Comparison of ENCODE assay signal across 22 cellular contexts in the genomic region with DNA sequence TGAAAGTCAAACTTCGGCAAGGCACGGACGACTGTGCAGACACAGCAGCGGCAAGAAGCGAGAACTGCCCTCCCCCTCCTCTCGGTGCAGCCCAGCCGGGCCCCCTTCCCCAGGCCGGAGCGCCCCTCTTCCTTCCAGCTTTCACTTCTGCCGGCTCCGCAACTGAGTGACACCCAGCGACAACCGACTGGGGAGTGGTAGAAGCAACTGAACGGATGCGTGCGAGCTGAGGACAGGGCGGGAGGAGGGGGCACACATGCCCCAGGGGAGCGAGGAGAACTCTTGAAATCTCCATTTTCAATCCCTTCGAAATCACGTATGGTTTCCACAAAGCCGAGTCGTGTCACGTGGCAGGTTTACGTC.
DNase-seq lines count a peak whose midpoint lies in the region; ATAC-seq and TF ChIP-seq lines count a peak whose summit lies in the region.
"Had no signal": no experiment of that assay in that cellular context is flagged by ENCODE, and none has a peak within 500 bp of the region (broad histone marks: within the 10 kb centered on the region; RNA-seq: fewer than 3 reads in every experiment).

No MANE protein-coding gene starts in this region.

- H3K27ac Mint-ChIP-seq in CD4-positive, alpha-beta T cell = peak overlapping the region; percentile 49
- H3K27ac Mint-ChIP-seq in activated CD8-positive, alpha-beta T cell treated with anti-CD3 and anti-CD28 coated beads for 36 hours = peak overlapping the region; percentile 38
- H3K27ac Mint-ChIP-seq in naive thymus-derived CD4-positive, alpha-beta T cell = peak overlapping the region in 5 of 9 donors; percentile 14 to 82 (median 24)
- no peak overlapping the region for H3K27ac Mint-ChIP-seq in glutamatergic neuron (ENCODE audit: unreplicated experiment)

- no peaks in the 10 kb centered on the region for H3K27me3 ChIP-seq in A673 (replicated peaks; ENCODE audit: insufficient read depth, low read depth, low read length, poor library complexity)
- H3K27me3 ChIP-seq in CD4-positive, alpha-beta T cell (ENCODE audit: control insufficient read depth, insufficient read depth, low read length) = no peaks in the 10 kb centered on the region
- H3K27me3 ChIP-seq in naive thymus-derived CD4-positive, alpha-beta T cell (ENCODE audit: control insufficient read depth in 2 of 2, insufficient read depth in 2 of 2, low read length in 2 of 2) = no peaks in the 10 kb centered on the region
- H3K27me3 ChIP-seq: ascending aorta, right lobe of liver had no signal

- H3K27ac ChIP-seq in A673 (ENCODE audit: low read depth, low read length, poor library complexity, severe bottlenecking) = no peak overlapping the region
- no peak overlapping the region for H3K27ac ChIP-seq in CD4-positive, alpha-beta T cell (ENCODE audit: low read depth, low read length)
- H3K27ac ChIP-seq in naive thymus-derived CD4-positive, alpha-beta T cell (ENCODE audit: low read depth, low read length) = no peak overlapping the region
- H3K27ac ChIP-seq: ascending aorta, KMS-11, parathyroid adenoma, right lobe of liver had no signal

- H3K9me3 ChIP-seq in A673 (ENCODE audit: low read depth, low read length, poor library complexity, severe bottlenecking) = no peaks in the 10 kb centered on the region
- H3K9me3 ChIP-seq in CD4-positive, alpha-beta T cell (ENCODE audit: control insufficient read depth, low read length) = no peaks in the 10 kb centered on the region
- no peaks in the 10 kb centered on the region for H3K9me3 ChIP-seq in naive thymus-derived CD4-positive, alpha-beta T cell (ENCODE audit: control insufficient read depth in 2 of 3, low read length in 3 of 3)
- H3K9me3 ChIP-seq: ascending aorta, right lobe of liver had no signal

- no peak for TF ChIP-seq CTCF in A673 (conservative IDR thresholded peaks at IDR 0.05; ENCODE audit: low read depth, low read length)
- TF ChIP-seq CTCF in CD4-positive, alpha-beta T cell (IDR thresholded peaks at IDR 0.05) = no peak
- TF ChIP-seq CTCF in activated CD8-positive, alpha-beta T cell treated with anti-CD3 and anti-CD28 coated beads for 36 hours (IDR thresholded peaks at IDR 0.05) = no peak
- no peak for TF ChIP-seq CTCF in glutamatergic neuron (IDR thresholded peaks at IDR 0.05; ENCODE audit: partially characterized antibody, unreplicated experiment)

- CTCF ChIA-PET in A673 (lab: Charles Lee) = no interaction called here
- CTCF ChIA-PET in CD4-positive, alpha-beta T cell (lab: Charles Lee) = no interaction called here
- CTCF ChIA-PET in activated CD8-positive, alpha-beta T cell treated with anti-CD3 and anti-CD28 coated beads for 36 hours (lab: Charles Lee) = interaction anchor here (1.1 kb wide), 1 partner anchor 9 kb away, joined by 5 read pairs; no protein-coding TSS in a partner anchor
- CTCF ChIA-PET in naive thymus-derived CD4-positive, alpha-beta T cell (lab: Charles Lee) = no interaction called here

- POLR2A ChIA-PET in A673 (lab: Charles Lee; ENCODE audit: low non-redundant PET) = no interaction called here
- POLR2A ChIA-PET in CD4-positive, alpha-beta T cell (lab: Charles Lee) = no interaction called here
- POLR2A ChIA-PET in activated CD8-positive, alpha-beta T cell treated with anti-CD3 and anti-CD28 coated beads for 36 hours (lab: Charles Lee) = interaction anchor here (1.0 kb wide), 1 partner anchor 9 kb away, joined by 3 read pairs; no protein-coding TSS in a partner anchor
- POLR2A ChIA-PET in naive thymus-derived CD4-positive, alpha-beta T cell (lab: Charles Lee) = no interaction called here

- H3K9me3 Mint-ChIP-seq in CD4-positive, alpha-beta T cell = no peaks in the 10 kb centered on the region
- H3K9me3 Mint-ChIP-seq in activated CD8-positive, alpha-beta T cell treated with anti-CD3 and anti-CD28 coated beads for 36 hours = no peaks in the 10 kb centered on the region
- no peaks in the 10 kb centered on the region for H3K9me3 Mint-ChIP-seq in naive thymus-derived CD4-positive, alpha-beta T cell
- peaks cover 5% of the 10 kb centered on the region for H3K9me3 Mint-ChIP-seq in glutamatergic neuron (ENCODE audit: unreplicated experiment)

- intact Hi-C loops in A673 (cut with micrococcal nuclease; ENCODE audit: unreplicated experiment) = no loop called here
- intact Hi-C loops in CD4-positive, alpha-beta T cell (cut with DNase I, micrococcal nuclease) = no loop called here
- intact Hi-C loops in activated CD8-positive, alpha-beta T cell treated with anti-CD3 and anti-CD28 coated beads for 36 hours (cut with micrococcal nuclease) = no loop called here
- intact Hi-C loops in naive thymus-derived CD4-positive, alpha-beta T cell (cut with micrococcal nuclease) = no loop called here

- TSS peak; percentile 53 for BruUV-seq in A673 (replicated peaks; lab: Mats Ljungman, UMichigan)

- no peak for DNase-seq in A673 (ENCODE audit: low spot score)
- peak in 1 of 10 experiments; percentile 25 for DNase-seq in CD4-positive, alpha-beta T cell
- DNase-seq in activated CD8-positive, alpha-beta T cell treated with anti-CD3 and anti-CD28 coated beads for 36 hours = no peak
- DNase-seq in naive thymus-derived CD4-positive, alpha-beta T cell = no peak
- DNase-seq in NCI-H748 (lab: John Stamatoyannopoulos, UW; ENCODE audit: unreplicated experiment) = no peak
- no peak for DNase-seq in glutamatergic neuron
- no peak for DNase-seq in DMS53 (lab: John Stamatoyannopoulos, UW)
- DNase-seq: activated CD4-positive, alpha-beta T cell treated with anti-CD3 and anti-CD28 coated beads for 4 hours; activated naive CD4-positive, alpha-beta T cell treated with anti-CD3 and anti-CD28 coated beads, Interleukin-2, amount 50 U/mL, for 16 hours; central memory CD4-positive, alpha-beta T cell; HCEC 1CT; NCI-H1092; NCI-H2029; NCI-H226; NCI-H82; OCI-M1; SHP77 treated with DMSO at 0.1 percent for 48 hours; substantia nigra had no signal

- no peak overlapping the region for H3K4me3 ChIP-seq in A673 (ENCODE audit: low read depth, low read length, poor library complexity, severe bottlenecking)
- no peak overlapping the region for H3K4me3 ChIP-seq in naive thymus-derived CD4-positive, alpha-beta T cell (ENCODE audit: low read length)
- H3K4me3 ChIP-seq: ascending aorta, right lobe of liver had no signal

- no peak for ATAC-seq in CD4-positive, alpha-beta T cell (ENCODE audit: poor library complexity)
- no peak for ATAC-seq in activated CD8-positive, alpha-beta T cell treated with anti-CD3 and anti-CD28 coated beads for 36 hours
- ATAC-seq in naive thymus-derived CD4-positive, alpha-beta T cell = no peak

- H3K4me1 ChIP-seq in A673 (ENCODE audit: insufficient read depth, low read length, poor library complexity, severe bottlenecking) = peaks cover 28% of the 10 kb centered on the region
- H3K4me1 ChIP-seq in naive thymus-derived CD4-positive, alpha-beta T cell (ENCODE audit: control insufficient read depth in 2 of 2, insufficient read depth in 2 of 2, low read length in 2 of 2) = no peaks in the 10 kb centered on the region
- H3K4me1 ChIP-seq: parathyroid adenoma, right lobe of liver had no signal

- H3K36me3 ChIP-seq in A673 (ENCODE audit: insufficient read depth, low read length, poor library complexity, severe bottlenecking) = peaks cover 21% of the 10 kb centered on the region
- peaks cover 4 to 16% (median 6%) of the 10 kb centered on the region in 3 experiments for H3K36me3 ChIP-seq in naive thymus-derived CD4-positive, alpha-beta T cell (ENCODE audit: control insufficient read depth in 2 of 3, insufficient read depth in 3 of 3, low read length in 3 of 3)

- no peak overlapping the region for H3K4me3 Mint-ChIP-seq in CD4-positive, alpha-beta T cell
- no peak overlapping the region for H3K4me3 Mint-ChIP-seq in activated CD8-positive, alpha-beta T cell treated with anti-CD3 and anti-CD28 coated beads for 36 hours
- H3K4me3 Mint-ChIP-seq in naive thymus-derived CD4-positive, alpha-beta T cell = peak overlapping the region in 1 of 10 donors; percentile 0
- no peak overlapping the region for H3K4me3 Mint-ChIP-seq in glutamatergic neuron (ENCODE audit: unreplicated experiment)

- H3K36me3 Mint-ChIP-seq in CD4-positive, alpha-beta T cell (ENCODE audit: low read depth) = peaks cover 31% of the 10 kb centered on the region
- peaks cover 31% of the 10 kb centered on the region for H3K36me3 Mint-ChIP-seq in activated CD8-positive, alpha-beta T cell treated with anti-CD3 and anti-CD28 coated beads for 36 hours (ENCODE audit: low read depth)
- H3K36me3 Mint-ChIP-seq in naive thymus-derived CD4-positive, alpha-beta T cell = peaks cover 0 to 19% (median 7%) of the 10 kb centered on the region in 5 donors
- no peaks in the 10 kb centered on the region for H3K36me3 Mint-ChIP-seq in glutamatergic neuron (ENCODE audit: unreplicated experiment)

- H3K27me3 Mint-ChIP-seq in CD4-positive, alpha-beta T cell = no peaks in the 10 kb centered on the region
- no peaks in the 10 kb centered on the region for H3K27me3 Mint-ChIP-seq in activated CD8-positive, alpha-beta T cell treated with anti-CD3 and anti-CD28 coated beads for 36 hours
- no peaks in the 10 kb centered on the region for H3K27me3 Mint-ChIP-seq in naive thymus-derived CD4-positive, alpha-beta T cell
- H3K27me3 Mint-ChIP-seq in glutamatergic neuron (ENCODE audit: unreplicated experiment) = no peaks in the 10 kb centered on the region

- peaks cover 36% of the 10 kb centered on the region for H3K4me1 Mint-ChIP-seq in CD4-positive, alpha-beta T cell (ENCODE audit: low read depth)
- peaks cover 46% of the 10 kb centered on the region for H3K4me1 Mint-ChIP-seq in activated CD8-positive, alpha-beta T cell treated with anti-CD3 and anti-CD28 coated beads for 36 hours (ENCODE audit: low read depth)
- H3K4me1 Mint-ChIP-seq in naive thymus-derived CD4-positive, alpha-beta T cell = peaks cover 5 to 42% (median 38%) of the 10 kb centered on the region in 7 donors
- peaks cover 9% of the 10 kb centered on the region for H3K4me1 Mint-ChIP-seq in glutamatergic neuron (ENCODE audit: low read depth, unreplicated experiment)
